Comparison of ENCODE assay signal across 17 cellular contexts in genomic region chr10:60566027-60566575, GRCh38.
DNase-seq lines count a peak whose midpoint lies in the region; ATAC-seq and TF ChIP-seq lines count a peak whose summit lies in the region.
"Had no signal": no experiment of that assay in that cellular context is flagged by ENCODE, and none has a peak within 500 bp of the region (broad histone marks: within the 10 kb centered on the region; RNA-seq: fewer than 3 reads in every experiment).

No MANE protein-coding gene starts in this region.

- peaks cover 5% of the 10 kb centered on the region; the same call in 1 of the 2 replicates for H3K9me3 ChIP-seq in Caco-2
- H3K9me3 ChIP-seq: BE2C, Peyer's patch had no signal

- peak overlapping the region; percentile 99 for H3K9ac ChIP-seq in KMS-11

- H3K27ac Mint-ChIP-seq in Caco-2 (ENCODE audit: unreplicated experiment) = peak overlapping the region; percentile 24
- peak overlapping the region; percentile 82 for H3K27ac Mint-ChIP-seq in activated T-helper 1 cell treated with anti-CD3 and anti-CD28 coated beads, Interleukin-12 subunit alpha, Interleukin-12 subunit beta, Interleukin-2, Interleukin-4 antibody, amounts not matched to agents 30 ng/mL and 10 ng/mL and 1 ng/mL, durations not matched to agents 14 hours and 24 hours and 36 hours

- intact Hi-C loops in Caco-2 (cut with micrococcal nuclease; ENCODE audit: unreplicated experiment) = no loop called here
- intact Hi-C loops in activated T-helper 1 cell treated with anti-CD3 and anti-CD28 coated beads, Interleukin-12 subunit alpha, Interleukin-12 subunit beta, Interleukin-2, Interleukin-4 antibody, amounts not matched to agents 30 ng/mL and 10 ng/mL and 1 ng/mL, durations not matched to agents 14 hours and 24 hours and 36 hours (cut with micrococcal nuclease) = no loop called here

- DNase-seq in activated T-cell treated with anti-CD3 and anti-CD28 coated beads, Interleukin-2, amount 50 U/mL, for 4 hours = no peak
- no peak for DNase-seq in activated T-cell treated with anti-CD3 and anti-CD28 coated beads, Interleukin-2, amount 50 U/mL, for 1 hour
- DNase-seq in Caco-2 = no peak
- no peak for DNase-seq in activated T-helper 1 cell treated with anti-CD3 and anti-CD28 coated beads, Interleukin-12 subunit alpha, Interleukin-12 subunit beta, Interleukin-2, Interleukin-4 antibody, amounts not matched to agents 30 ng/mL and 10 ng/mL and 1 ng/mL, durations not matched to agents 14 hours and 24 hours and 36 hours (ENCODE audit: low spot score)
- no peak for DNase-seq in NCI-H2107 treated with DMSO at 0.1 percent for 48 hours (lab: John Stamatoyannopoulos, UW; ENCODE audit: unreplicated experiment)
- no peak for DNase-seq in globus pallidus (ENCODE audit: low spot score)
- DNase-seq: BE2C, DMS79 treated with DMSO at 0.1 percent for 48 hours, Kasumi-1, NCI-H1417, NCI-H1694 treated with DMSO at 0.1 percent for 48 hours, NCI-H2081 treated with DMSO at 0.1 percent for 48 hours, NCI-H446, NCI-H526, Peyer's patch had no signal

- H3K36me3 Mint-ChIP-seq in activated T-cell treated with anti-CD3 and anti-CD28 coated beads, Interleukin-2, amount 50 U/mL, for 4 hours (ENCODE audit: insufficient read depth) = peaks cover 28% of the 10 kb centered on the region
- H3K36me3 Mint-ChIP-seq in Caco-2 (ENCODE audit: insufficient read depth, unreplicated experiment) = no peaks in the 10 kb centered on the region
- H3K36me3 Mint-ChIP-seq in activated T-helper 1 cell treated with anti-CD3 and anti-CD28 coated beads, Interleukin-12 subunit alpha, Interleukin-12 subunit beta, Interleukin-2, Interleukin-4 antibody, amounts not matched to agents 30 ng/mL and 10 ng/mL and 1 ng/mL, durations not matched to agents 14 hours and 24 hours and 36 hours (ENCODE audit: low read depth) = peaks cover 44% of the 10 kb centered on the region

- CTCF ChIA-PET in Caco-2 (lab: Charles Lee) = no interaction called here

- no peaks in the 10 kb centered on the region for H3K36me3 ChIP-seq in Caco-2 (ENCODE audit: control insufficient read depth, insufficient read depth, low read length)
- H3K36me3 ChIP-seq in KMS-11 (ENCODE audit: insufficient read depth) = peaks cover 10% of the 10 kb centered on the region; the same call in 1 of the 2 replicates
- H3K36me3 ChIP-seq: BE2C, Peyer's patch had no signal

- POLR2A ChIA-PET in Caco-2 (lab: Charles Lee) = interaction anchor here (1.4 kb wide), 1 partner anchor 212 kb away, joined by 3 read pairs; the partner anchor contains the start of gene CDK1

- peak overlapping the region; percentile 99 for H3K27ac ChIP-seq in KMS-11
- H3K27ac ChIP-seq: Peyer's patch had no signal

- peaks cover 12% of the 10 kb centered on the region for H3K9me3 Mint-ChIP-seq in activated T-cell treated with anti-CD3 and anti-CD28 coated beads, Interleukin-2, amount 50 U/mL, for 4 hours
- peaks cover 40% of the 10 kb centered on the region for H3K9me3 Mint-ChIP-seq in Caco-2 (ENCODE audit: unreplicated experiment)
- peaks cover 28% of the 10 kb centered on the region for H3K9me3 Mint-ChIP-seq in activated T-helper 1 cell treated with anti-CD3 and anti-CD28 coated beads, Interleukin-12 subunit alpha, Interleukin-12 subunit beta, Interleukin-2, Interleukin-4 antibody, amounts not matched to agents 30 ng/mL and 10 ng/mL and 1 ng/mL, durations not matched to agents 14 hours and 24 hours and 36 hours

- H3K27me3 Mint-ChIP-seq in activated T-cell treated with anti-CD3 and anti-CD28 coated beads, Interleukin-2, amount 50 U/mL, for 4 hours (ENCODE audit: low read depth) = peaks cover 2% of the 10 kb centered on the region
- H3K27me3 Mint-ChIP-seq in Caco-2 (ENCODE audit: insufficient read depth, unreplicated experiment) = no peaks in the 10 kb centered on the region
- H3K27me3 Mint-ChIP-seq in activated T-helper 1 cell treated with anti-CD3 and anti-CD28 coated beads, Interleukin-12 subunit alpha, Interleukin-12 subunit beta, Interleukin-2, Interleukin-4 antibody, amounts not matched to agents 30 ng/mL and 10 ng/mL and 1 ng/mL, durations not matched to agents 14 hours and 24 hours and 36 hours (ENCODE audit: insufficient read depth) = no peaks in the 10 kb centered on the region

- TF ChIP-seq CTCF in Caco-2 (IDR thresholded peaks at IDR 0.05; ENCODE audit: insufficient read depth in 1 of 2, low read depth in 1 of 2, low read length in 1 of 2, severe bottlenecking in 1 of 2, unreplicated experiment in 1 of 2) (no peak), KMS-11 (conservative IDR thresholded peaks at IDR 0.05; ENCODE audit: low read depth, low read length) (no peak)

- no peaks in the 10 kb centered on the region for H3K27me3 ChIP-seq in Caco-2 (replicated peaks; ENCODE audit: control insufficient read depth, insufficient read depth, low read length)
- no peaks in the 10 kb centered on the region for H3K27me3 ChIP-seq in KMS-11 (ENCODE audit: insufficient read depth, low read depth)
- H3K27me3 ChIP-seq: BE2C, Peyer's patch had no signal

- H3K4me1 ChIP-seq in Caco-2 (no peaks in the 10 kb centered on the region; the same call in 1 of the 2 replicates), KMS-11 (ENCODE audit: low read depth, poor library complexity, severe bottlenecking) (peaks cover 82% of the 10 kb centered on the region)
- H3K4me1 ChIP-seq: BE2C, Peyer's patch had no signal

- BruUV-seq in Caco-2 (replicated peaks; lab: Mats Ljungman, UMichigan) = no TSS peak

- H3K4me3 Mint-ChIP-seq in activated T-cell treated with anti-CD3 and anti-CD28 coated beads, Interleukin-2, amount 50 U/mL, for 4 hours = peak overlapping the region; percentile 15
- no peak overlapping the region for H3K4me3 Mint-ChIP-seq in Caco-2 (ENCODE audit: unreplicated experiment)
- peak overlapping the region; percentile 66 for H3K4me3 Mint-ChIP-seq in activated T-helper 1 cell treated with anti-CD3 and anti-CD28 coated beads, Interleukin-12 subunit alpha, Interleukin-12 subunit beta, Interleukin-2, Interleukin-4 antibody, amounts not matched to agents 30 ng/mL and 10 ng/mL and 1 ng/mL, durations not matched to agents 14 hours and 24 hours and 36 hours

- H3K4me3 ChIP-seq in Caco-2 (ENCODE audit: low read depth, low read length) (no peak overlapping the region), KMS-11 (IDR thresholded peaks at IDR 0.05; ENCODE audit: insufficient read depth, low read depth, low read length) (no peak overlapping the region)
- H3K4me3 ChIP-seq: Peyer's patch had no signal

- H3K4me1 Mint-ChIP-seq in activated T-cell treated with anti-CD3 and anti-CD28 coated beads, Interleukin-2, amount 50 U/mL, for 4 hours (ENCODE audit: low read depth) = peaks cover 28% of the 10 kb centered on the region
- H3K4me1 Mint-ChIP-seq in Caco-2 (ENCODE audit: low read depth, unreplicated experiment) = peaks cover 7% of the 10 kb centered on the region
- peaks cover 66% of the 10 kb centered on the region for H3K4me1 Mint-ChIP-seq in activated T-helper 1 cell treated with anti-CD3 and anti-CD28 coated beads, Interleukin-12 subunit alpha, Interleukin-12 subunit beta, Interleukin-2, Interleukin-4 antibody, amounts not matched to agents 30 ng/mL and 10 ng/mL and 1 ng/mL, durations not matched to agents 14 hours and 24 hours and 36 hours (ENCODE audit: low read depth)

- peak overlapping the region; percentile 85 for H3K4me2 ChIP-seq in KMS-11

- peaks cover 22% of the 10 kb centered on the region for H4K20me1 ChIP-seq in KMS-11 (ENCODE audit: insufficient read depth)

- ATAC-seq in activated T-cell treated with anti-CD3 and anti-CD28 coated beads, Interleukin-2, amount 50 U/mL, for 4 hours = peak; percentile 23 to 66
- ATAC-seq: Right ventricle myocardium inferior had no signal

- H3K79me2 ChIP-seq in KMS-11 (ENCODE audit: insufficient read depth, low read depth) = peaks cover 100% of the 10 kb centered on the region

- H2AFZ ChIP-seq in KMS-11 (ENCODE audit: low read depth) = no peak overlapping the region
